Comparison of ENCODE assay signal across 2 cellular contexts in genomic region chr6:139373928-139374356, GRCh38.
TF ChIP-seq lines count a peak whose summit lies in the region.

No MANE protein-coding gene starts in this region.

TF ChIP-seq in endothelial cell of umbilical vein, 7 proteins besides CTCF, POLR2A, EP300 and RAD21:
- no peak for TF ChIP-seq JUN (IDR thresholded peaks at IDR 0.05; ENCODE audit: borderline replicate concordance, insufficient read depth, insufficient read length, low read depth)
- no peak for TF ChIP-seq FOS (IDR thresholded peaks at IDR 0.05; ENCODE audit: borderline replicate concordance, insufficient read depth, low read length)
- TF ChIP-seq GATA2 (IDR thresholded peaks at IDR 0.05; ENCODE audit: insufficient read depth, insufficient read length, low read depth, low read length) = no peak
- TF ChIP-seq EZH2 (IDR thresholded peaks at IDR 0.05; ENCODE audit: borderline replicate concordance, low read depth, low read length, severe bottlenecking) = no peak
- no peak for TF ChIP-seq POLR2AphosphoS5 (IDR thresholded peaks at IDR 0.05; ENCODE audit: insufficient read depth, low read depth, low read length)
- TF ChIP-seq MYC (IDR thresholded peaks at IDR 0.05; ENCODE audit: low read depth, low read length) = no peak
- TF ChIP-seq MAX (IDR thresholded peaks at IDR 0.05; ENCODE audit: insufficient read depth, insufficient read length) = no peak

TF ChIP-seq in neural cell, 6 proteins besides CTCF, POLR2A, EP300 and RAD21:
- peak; percentile 55 for TF ChIP-seq MXI1 (conservative IDR thresholded peaks at IDR 0.05; ENCODE audit: poor library complexity, severe bottlenecking)
- TF ChIP-seq REST (IDR thresholded peaks at IDR 0.05; ENCODE audit: borderline replicate concordance) = no peak
- TF ChIP-seq TAF1 (IDR thresholded peaks at IDR 0.05; ENCODE audit: low read depth) = no peak
